Comparison of ENCODE assay signal across 16 cellular contexts in genomic region chr2:127259355-127259754, GRCh38. TPM values are rescaled to one million over a fixed set of nuclear protein-coding genes. Genes with fewer than 3 reads are reported as not detected.
DNase-seq lines count a peak whose midpoint lies in the region; ATAC-seq and TF ChIP-seq lines count a peak whose summit lies in the region.
"Had no signal": no experiment of that assay in that cellular context is flagged by ENCODE, and none has a peak within 500 bp of the region (broad histone marks: within the 10 kb centered on the region; RNA-seq: fewer than 3 reads in every experiment).

No MANE protein-coding gene starts in this region.

- H3K36me3 Mint-ChIP-seq in effector memory CD8-positive, alpha-beta T cell (ENCODE audit: insufficient read depth): peaks cover 63% of the 10 kb centered on the region
- peaks cover 42% of the 10 kb centered on the region for H3K36me3 Mint-ChIP-seq in neural progenitor cell

- no peak for DNase-seq in stimulated activated naive CD8-positive, alpha-beta T cell treated with anti-CD3 and anti-CD28 coated beads, Interleukin-15, amount 100 ng/mL, for 72 hours
- DNase-seq in stimulated activated naive CD8-positive, alpha-beta T cell treated with anti-CD3 and anti-CD28 coated beads, Interleukin-15, Interleukin-2, amounts not matched to agents 100 U/mL and 50 U/mL, for 24 hours: no peak
- no peak for DNase-seq in effector memory CD8-positive, alpha-beta T cell
- peak; percentile 9 for DNase-seq in mesendoderm
- DNase-seq in glomerular visceral epithelial cell (ENCODE audit: extremely low spot score): no peak
- DNase-seq in neural progenitor cell (ENCODE audit: low spot score): no peak
- no peak for DNase-seq in DMS153 (lab: John Stamatoyannopoulos, UW)
- DNase-seq: CD8-positive, alpha-beta T cell; COR-L47; DND-41; GDM1; H7 had no signal

- no peaks in the 10 kb centered on the region for H3K79me1 ChIP-seq in mesendoderm (ENCODE audit: low read length)

- no peak overlapping the region for H3K4me3 Mint-ChIP-seq in stimulated activated naive CD8-positive, alpha-beta T cell treated with anti-CD3 and anti-CD28 coated beads, Interleukin-15, amount 100 ng/mL, for 72 hours
- no peak overlapping the region for H3K4me3 Mint-ChIP-seq in effector memory CD8-positive, alpha-beta T cell
- H3K4me3 Mint-ChIP-seq in neural progenitor cell: no peak overlapping the region
- H3K4me3 Mint-ChIP-seq: CD14-positive monocyte; CD8-positive, alpha-beta T cell; GM23338 had no signal

- H3K9me3 Mint-ChIP-seq in stimulated activated naive CD8-positive, alpha-beta T cell treated with anti-CD3 and anti-CD28 coated beads, Interleukin-15, amount 100 ng/mL, for 72 hours: no peaks in the 10 kb centered on the region
- no peaks in the 10 kb centered on the region for H3K9me3 Mint-ChIP-seq in effector memory CD8-positive, alpha-beta T cell
- H3K9me3 Mint-ChIP-seq in neural progenitor cell: no peaks in the 10 kb centered on the region
- H3K9me3 Mint-ChIP-seq: CD8-positive, alpha-beta T cell; GM23338 had no signal

- peak overlapping the region; percentile 2 to 16 for H3K27ac Mint-ChIP-seq in stimulated activated naive CD8-positive, alpha-beta T cell treated with anti-CD3 and anti-CD28 coated beads, Interleukin-15, amount 100 ng/mL, for 72 hours
- peak overlapping the region; percentile 64 to 68 for H3K27ac Mint-ChIP-seq in effector memory CD8-positive, alpha-beta T cell
- H3K27ac Mint-ChIP-seq in neural progenitor cell: no peak overlapping the region
- H3K27ac Mint-ChIP-seq: CD8-positive, alpha-beta T cell; GM23338 had no signal

- no peaks in the 10 kb centered on the region for H3K27me3 ChIP-seq in mesendoderm (ENCODE audit: insufficient read depth, low read length, poor library complexity)
- no peaks in the 10 kb centered on the region for H3K27me3 ChIP-seq in neural progenitor cell

- TF ChIP-seq CTCF in neural progenitor cell (IDR thresholded peaks at IDR 0.05): no peak

- no peak overlapping the region for H2BK5ac ChIP-seq in mesendoderm (ENCODE audit: low read length)

- H2BK15ac ChIP-seq in mesendoderm (replicated peaks; ENCODE audit: low read depth): no peak overlapping the region

- H3F3A ChIP-seq in neural progenitor cell (ENCODE audit: low read depth): peaks cover 3% of the 10 kb centered on the region

- peaks cover 3% of the 10 kb centered on the region for H4K20me1 ChIP-seq in neural progenitor cell (ENCODE audit: low read depth)

- peaks cover 13% of the 10 kb centered on the region for H3K36me3 ChIP-seq in mesendoderm (ENCODE audit: control insufficient read depth, insufficient read depth, low read length)
- H3K36me3 ChIP-seq in neural progenitor cell: peaks cover 4% of the 10 kb centered on the region

- H2BK120ac ChIP-seq in mesendoderm (ENCODE audit: low read depth, low read length): no peak overlapping the region

- no peaks in the 10 kb centered on the region for H3K27me3 Mint-ChIP-seq in stimulated activated naive CD8-positive, alpha-beta T cell treated with anti-CD3 and anti-CD28 coated beads, Interleukin-15, amount 100 ng/mL, for 72 hours
- H3K27me3 Mint-ChIP-seq in effector memory CD8-positive, alpha-beta T cell: no peaks in the 10 kb centered on the region
- H3K27me3 Mint-ChIP-seq in neural progenitor cell (ENCODE audit: insufficient read depth, low read depth): peaks cover 4% of the 10 kb centered on the region

- WGBS in mesendoderm (ENCODE audit: extremely low coverage, insufficient coverage, low lambda C conversion rate): no CpG with 5 or more reads among the region's 5 CpGs

- no peak overlapping the region for H3K23ac ChIP-seq in mesendoderm (ENCODE audit: low read length)

- H3K4me2 ChIP-seq in mesendoderm (ENCODE audit: low read length) (no peak overlapping the region), neural progenitor cell (no peak overlapping the region)
- H3K4me2 ChIP-seq: A549, GM23338 had no signal

- H3K4me3 ChIP-seq in mesendoderm (ENCODE audit: low read length) (no peak overlapping the region), neural progenitor cell (no peak overlapping the region)
- H3K4me3 ChIP-seq: A549, GM23338 had no signal

- no peaks in the 10 kb centered on the region for H3K9me3 ChIP-seq in neural progenitor cell (ENCODE audit: low read depth)
- H3K9me3 ChIP-seq: A549 had no signal

- H4K8ac ChIP-seq in mesendoderm (ENCODE audit: low read depth, low read length): no peak overlapping the region

- no peak overlapping the region for H3K56ac ChIP-seq in mesendoderm (ENCODE audit: low read length)

- H3K4me1 ChIP-seq in mesendoderm (ENCODE audit: control insufficient read depth, low read depth, low read length) (no peaks in the 10 kb centered on the region), neural progenitor cell (no peaks in the 10 kb centered on the region)

- H3K18ac ChIP-seq in mesendoderm (ENCODE audit: low read length): no peak overlapping the region

- no peak overlapping the region for H2AK5ac ChIP-seq in mesendoderm (ENCODE audit: low read length)

- no peak overlapping the region for H2AFZ ChIP-seq in neural progenitor cell (replicated peaks)
- H2AFZ ChIP-seq: GM23338 had no signal

- H3K79me2 ChIP-seq in mesendoderm (ENCODE audit: control insufficient read depth, insufficient read depth, low read length): no peaks in the 10 kb centered on the region
- no peaks in the 10 kb centered on the region for H3K79me2 ChIP-seq in neural progenitor cell (ENCODE audit: low read depth)

- H3K4ac ChIP-seq in mesendoderm (ENCODE audit: low read depth, low read length): no peak overlapping the region

- no peak overlapping the region for H3K27ac ChIP-seq in mesendoderm (ENCODE audit: low read depth, low read length)
- no peak overlapping the region for H3K27ac ChIP-seq in neural progenitor cell
- H3K27ac ChIP-seq: A549 had no signal

- no peak for ATAC-seq in stimulated activated naive CD8-positive, alpha-beta T cell treated with anti-CD3 and anti-CD28 coated beads, Interleukin-15, amount 100 ng/mL, for 72 hours
- no peak for ATAC-seq in stimulated activated naive CD8-positive, alpha-beta T cell treated with anti-CD3 and anti-CD28 coated beads, Interleukin-15, Interleukin-2, amounts not matched to agents 100 U/mL and 50 U/mL, for 24 hours
- ATAC-seq in effector memory CD8-positive, alpha-beta T cell (replicated peaks): no peak
- ATAC-seq: A549; CD8-positive, alpha-beta T cell; GM23338 had no signal

- H3K4me1 Mint-ChIP-seq in stimulated activated naive CD8-positive, alpha-beta T cell treated with anti-CD3 and anti-CD28 coated beads, Interleukin-15, amount 100 ng/mL, for 72 hours: peaks cover 6% of the 10 kb centered on the region
- H3K4me1 Mint-ChIP-seq in effector memory CD8-positive, alpha-beta T cell (ENCODE audit: low read depth in 2 of 2): no peaks in the 10 kb centered on the region
- H3K4me1 Mint-ChIP-seq in neural progenitor cell: peaks cover 9% of the 10 kb centered on the region
- H3K4me1 Mint-ChIP-seq: GM23338 had no signal

- no peak overlapping the region for H4K5ac ChIP-seq in mesendoderm (ENCODE audit: low read length)

- H3K9ac ChIP-seq in mesendoderm (ENCODE audit: low read length): no peak overlapping the region
- H3K9ac ChIP-seq in neural progenitor cell: no peak overlapping the region

RNA-seq across cellular contexts. Expression of gene ERCC3, which starts 34.6 kb away (rescaled TPM):
- polyA plus RNA-seq in mesendoderm (2013, experiment 1 of 2): 33.8 TPM
- polyA plus RNA-seq in mesendoderm (2013, experiment 2 of 2): 34.2 TPM
- 68.9 and 71.5 TPM in 2 replicates for total RNA-seq in neural progenitor cell (ENCODE audit: low replicate concordance)

RNA-seq across cellular contexts. Expression of gene CYP27C1, which starts 39.3 kb away (rescaled TPM):
- 1.4 TPM for polyA plus RNA-seq in mesendoderm (2013, experiment 1 of 2)
- polyA plus RNA-seq in mesendoderm (2013, experiment 2 of 2): 1.3 TPM
- 3.0 and 3.8 TPM in 2 replicates for total RNA-seq in neural progenitor cell (ENCODE audit: low replicate concordance)
- total RNA-seq: CD8-positive, alpha-beta T cell; HT-29 had no signal
- polyA plus RNA-seq: CD14-positive monocyte had no signal
